Comparison of ENCODE assay signal across 22 cellular contexts in the genomic region with DNA sequence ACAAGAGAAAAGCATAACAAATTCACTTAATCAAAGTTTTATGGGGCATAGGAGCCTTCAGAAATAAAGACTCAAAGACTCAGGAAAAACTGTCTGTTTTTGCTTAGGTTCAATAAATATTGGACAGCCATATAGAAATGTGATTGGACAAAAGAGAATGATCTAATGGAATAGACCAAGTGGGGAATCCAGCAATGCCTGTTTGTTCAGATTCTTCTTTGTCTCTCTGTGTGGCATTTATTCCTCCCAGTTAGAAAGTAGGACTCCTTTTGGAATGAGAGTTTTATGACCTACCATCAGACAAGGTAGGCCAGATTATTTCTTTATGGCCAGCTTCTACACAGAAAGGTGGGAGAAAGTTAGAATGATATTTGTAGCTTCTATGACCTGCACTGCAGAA.
DNase-seq lines count a peak whose midpoint lies in the region; ATAC-seq, FAIRE-seq and TF ChIP-seq lines count a peak whose summit lies in the region.
"Had no signal": no experiment of that assay in that cellular context is flagged by ENCODE, and none has a peak within 500 bp of the region (broad histone marks: within the 10 kb centered on the region; RNA-seq: fewer than 3 reads in every experiment).

No MANE protein-coding gene starts in this region.

- no peak for TF ChIP-seq POLR2A in H1 (IDR thresholded peaks at IDR 0.05; ENCODE audit: control extremely low read depth in 1 of 2, low read depth in 2 of 2, low read length in 2 of 2)

- no peak overlapping the region for H2AK5ac ChIP-seq in H1 (ENCODE audit: low read depth, low read length)

- no peak for TF ChIP-seq RAD21 in H1 (IDR thresholded peaks at IDR 0.05 in 1 of 2, conservative IDR thresholded peaks at IDR 0.05 in 1 of 2; ENCODE audit: low read depth in 2 of 2, low read length in 2 of 2)

- TF ChIP-seq CTCF in DND-41 (IDR thresholded peaks at IDR 0.05; ENCODE audit: borderline replicate concordance, extremely low read depth, low read length, poor library complexity, severe bottlenecking), result no peak
- no peak for TF ChIP-seq CTCF in H1 (IDR thresholded peaks at IDR 0.05; ENCODE audit: control extremely low read depth in 1 of 3, insufficient read depth in 1 of 3, low read depth in 1 of 3, low read length in 3 of 3)
- no peak for TF ChIP-seq CTCF in mesothelial cell of epicardium (IDR thresholded peaks at IDR 0.05; ENCODE audit: unreplicated experiment)
- no peak for TF ChIP-seq CTCF in type B pancreatic cell (conservative IDR thresholded peaks at IDR 0.05)

- no peak overlapping the region for H3K9ac ChIP-seq in DND-41 (ENCODE audit: low read depth, low read length)
- H3K9ac ChIP-seq in H1 (replicated peaks in 1 of 4; ENCODE audit: extremely low read depth in 1 of 4, low read depth in 3 of 4, low read length in 3 of 4), result no peak overlapping the region
- H3K9ac ChIP-seq: BLaER1, GM23248 had no signal

- H2BK20ac ChIP-seq in H1 (ENCODE audit: low read length), result no peak overlapping the region

- POLR2A ChIA-PET in H1 (lab: Charles Lee; ENCODE audit: partially characterized antibody), result no interaction called here

- H2BK120ac ChIP-seq in H1 (replicated peaks; ENCODE audit: low read depth, low read length), result no peak overlapping the region

- H3K36me3 ChIP-seq in DND-41 (ENCODE audit: insufficient read depth, low read length) (no peaks in the 10 kb centered on the region), H1 (ENCODE audit: control insufficient read depth in 2 of 4, insufficient read depth in 4 of 4, low read length in 3 of 4) (no peaks in the 10 kb centered on the region)
- H3K36me3 ChIP-seq: BLaER1 had no signal

- H3K4me3 ChIP-seq in DND-41 (ENCODE audit: low read depth in 1 of 2, low read length in 2 of 2), result no peak overlapping the region
- no peak overlapping the region for H3K4me3 ChIP-seq in H1 (ENCODE audit: extremely low read depth in 1 of 4, insufficient read depth in 2 of 4, low read depth in 3 of 4, low read length in 4 of 4)
- H3K4me3 ChIP-seq: BLaER1, GM23248 had no signal

- no peaks in the 10 kb centered on the region for H3K23me2 ChIP-seq in H1 (ENCODE audit: low read depth, low read length)

- H3K4me2 ChIP-seq in DND-41 (ENCODE audit: insufficient read depth, low read length), result no peak overlapping the region
- H3K4me2 ChIP-seq in H1 (ENCODE audit: insufficient read depth in 1 of 2, low read depth in 2 of 2, low read length in 2 of 2), result no peak overlapping the region
- H3K4me2 ChIP-seq: BLaER1 had no signal

- no peaks in the 10 kb centered on the region for H3K4me1 ChIP-seq in DND-41 (ENCODE audit: insufficient read depth, low read length)
- H3K4me1 ChIP-seq in H1 (replicated peaks in 1 of 4; ENCODE audit: control insufficient read depth in 3 of 4, insufficient read depth in 4 of 4, low read length in 3 of 4), result no peaks in the 10 kb centered on the region
- H3K4me1 ChIP-seq: BLaER1 had no signal

- no peak for TF ChIP-seq EP300 in H1 (IDR thresholded peaks at IDR 0.05; ENCODE audit: borderline replicate concordance in 1 of 2, low read depth in 2 of 2, low read length in 2 of 2)

- H3K27ac ChIP-seq in DND-41 (ENCODE audit: low read length) (no peak overlapping the region), H1 (ENCODE audit: low read depth, low read length) (no peak overlapping the region)
- H3K27ac ChIP-seq: 22Rv1, BLaER1, C4-2B, GM23248 had no signal

- H3K4me3 Mint-ChIP-seq in mesothelial cell of epicardium, result no peak overlapping the region
- H3K4me3 Mint-ChIP-seq in type B pancreatic cell, result peak overlapping the region; percentile 42
- H3K4me3 Mint-ChIP-seq: B cell; CD4-positive, alpha-beta T cell; CD8-positive, alpha-beta memory T cell; H9 had no signal

- H3K27ac Mint-ChIP-seq in mesothelial cell of epicardium, result peak overlapping the region; percentile 9
- peak overlapping the region; percentile 83 for H3K27ac Mint-ChIP-seq in type B pancreatic cell
- H3K27ac Mint-ChIP-seq: B cell; CD4-positive, alpha-beta T cell; CD8-positive, alpha-beta memory T cell; H9 had no signal

- H3K9me3 ChIP-seq in DND-41 (ENCODE audit: insufficient read depth, low read length, severe bottlenecking) (no peaks in the 10 kb centered on the region), H1 (ENCODE audit: insufficient read depth in 2 of 2, low read depth in 1 of 2, low read length in 1 of 2) (no peaks in the 10 kb centered on the region)
- H3K9me3 ChIP-seq: BLaER1 had no signal

- no peak overlapping the region for H4K8ac ChIP-seq in H1 (ENCODE audit: extremely low read depth, insufficient read depth, low read length)

- H3K4me1 Mint-ChIP-seq in mesothelial cell of epicardium (peaks cover 1% of the 10 kb centered on the region), type B pancreatic cell (ENCODE audit: unreplicated experiment) (no peaks in the 10 kb centered on the region)
- H3K4me1 Mint-ChIP-seq: B cell; CD8-positive, alpha-beta memory T cell; H9 had no signal

- no peaks in the 10 kb centered on the region for H3K27me3 ChIP-seq in DND-41 (ENCODE audit: insufficient read depth, low read length, poor library complexity)
- no peaks in the 10 kb centered on the region for H3K27me3 ChIP-seq in H1 (replicated peaks in 1 of 4; ENCODE audit: control insufficient read depth in 3 of 4, extremely low read depth in 1 of 4, insufficient read depth in 3 of 4, low read length in 3 of 4)
- H3K27me3 ChIP-seq: BLaER1 had no signal

- no peaks in the 10 kb centered on the region for H3K79me1 ChIP-seq in H1 (ENCODE audit: low read depth, low read length)

- CTCF ChIA-PET in H1 (lab: Charles Lee; ENCODE audit: partially characterized antibody), result no interaction called here

- FAIRE-seq in H1 (lab: Jason Lieb, UNC), result no peak
- FAIRE-seq: A204.1, D721Med, G401.6, GM12892 had no signal

- H3K56ac ChIP-seq in H1 (replicated peaks; ENCODE audit: insufficient read length, low read depth, low read length), result no peak overlapping the region

- ATAC-seq in DND-41 (ENCODE audit: insufficient read depth, low read depth) (no peak), esophagus mucosa (no peak), GM19328 (IDR thresholded peaks at IDR 0.05; ENCODE audit: unreplicated experiment) (no peak)
- ATAC-seq: HCT116 had no signal

- H3K79me2 ChIP-seq in DND-41 (ENCODE audit: insufficient read depth, low read length), result no peaks in the 10 kb centered on the region
- H3K79me2 ChIP-seq in H1 (ENCODE audit: control insufficient read depth in 1 of 2, insufficient read depth in 2 of 2, low read length in 2 of 2), result no peaks in the 10 kb centered on the region

- no peaks in the 10 kb centered on the region for H3K27me3 Mint-ChIP-seq in mesothelial cell of epicardium (ENCODE audit: low read depth)
- H3K27me3 Mint-ChIP-seq in type B pancreatic cell, result no peaks in the 10 kb centered on the region
- H3K27me3 Mint-ChIP-seq: B cell; CD4-positive, alpha-beta T cell; CD8-positive, alpha-beta memory T cell had no signal

- H2BK12ac ChIP-seq in H1 (ENCODE audit: low read depth, low read length), result no peak overlapping the region

- H3K4ac ChIP-seq in H1 (replicated peaks; ENCODE audit: insufficient read length, low read depth, low read length), result no peak overlapping the region

- H3K18ac ChIP-seq in H1 (ENCODE audit: extremely low read depth, low read length), result no peak overlapping the region

- no peak overlapping the region for H4K5ac ChIP-seq in H1 (ENCODE audit: insufficient read length, low read depth, low read length)

- no peak overlapping the region for H3K14ac ChIP-seq in H1 (ENCODE audit: insufficient read length)

- H2AFZ ChIP-seq in DND-41 (ENCODE audit: low read depth, low read length), result 0 out of 2 replicates have a peak overlapping the region, but pooled peaks have one; percentile 1
- peak overlapping the region; percentile 72 for H2AFZ ChIP-seq in H1 (ENCODE audit: low read length)
- H2AFZ ChIP-seq: GM23248 had no signal

- no peak overlapping the region for H4K91ac ChIP-seq in H1 (replicated peaks; ENCODE audit: insufficient read length, low read length)

- H3K23ac ChIP-seq in H1 (ENCODE audit: insufficient read length), result no peak overlapping the region

- peaks cover 11% of the 10 kb centered on the region for H3K9me3 Mint-ChIP-seq in mesothelial cell of epicardium
- peaks cover 8% of the 10 kb centered on the region for H3K9me3 Mint-ChIP-seq in type B pancreatic cell

- H3K36me3 Mint-ChIP-seq in mesothelial cell of epicardium, result no peaks in the 10 kb centered on the region
- H3K36me3 Mint-ChIP-seq in type B pancreatic cell, result no peaks in the 10 kb centered on the region
- H3K36me3 Mint-ChIP-seq: CD8-positive, alpha-beta memory T cell had no signal

- DNase-seq in DND-41, result no peak
- no peak for DNase-seq in H1 (ENCODE audit: low read depth in 1 of 2, low spot score in 2 of 2)
- no peak for DNase-seq in mesothelial cell of epicardium (ENCODE audit: low spot score in 2 of 2, unreplicated experiment in 2 of 2)
- DNase-seq in type B pancreatic cell (ENCODE audit: extremely low spot score, unreplicated experiment), result no peak
- DNase-seq in stimulated activated CD4-positive, alpha-beta T cell treated with anti-CD3 and anti-CD28 coated beads, Interleukin-4, amount 100 ng/mL, for 24 hours, result no peak
- DNase-seq: CD4-positive, alpha-beta T cell; CD8-positive, alpha-beta memory T cell; DMS 273 treated with DMSO at 0.1 percent for 48 hours; DMS79; GM23248; H9 had no signal

- H2BK5ac ChIP-seq in H1 (ENCODE audit: low read depth, low read length), result no peak overlapping the region

- H2BK15ac ChIP-seq in H1 (ENCODE audit: low read length), result no peak overlapping the region

- H4K20me1 ChIP-seq in DND-41 (ENCODE audit: insufficient read depth, low read length), result no peaks in the 10 kb centered on the region
- H4K20me1 ChIP-seq in H1 (replicated peaks in 1 of 2; ENCODE audit: control insufficient read depth in 1 of 2, insufficient read depth in 2 of 2, low read length in 2 of 2), result no peaks in the 10 kb centered on the region
- H4K20me1 ChIP-seq: BLaER1 had no signal

TF ChIP-seq in H1, 55 proteins besides CTCF, POLR2A, EP300 and RAD21:
- TF ChIP-seq KDM4A (IDR thresholded peaks at IDR 0.05; ENCODE audit: low read depth, low read length, severe bottlenecking), result no peak
- TF ChIP-seq BCL11A (IDR thresholded peaks at IDR 0.05; ENCODE audit: low read depth in 2 of 2, low read length in 2 of 2), result no peak
- no peak for TF ChIP-seq EZH2 (IDR thresholded peaks at IDR 0.05; ENCODE audit: low read depth, low read length, severe bottlenecking)
- TF ChIP-seq CHD1 (IDR thresholded peaks at IDR 0.05; ENCODE audit: low read depth, low read length), result no peak
- TF ChIP-seq ZNF274 (IDR thresholded peaks at IDR 0.05; ENCODE audit: borderline replicate concordance, extremely low read depth, low read length), result no peak
- no peak for TF ChIP-seq RXRA (IDR thresholded peaks at IDR 0.05; ENCODE audit: insufficient read depth, low read depth, low read length)
- TF ChIP-seq RFX5 (IDR thresholded peaks at IDR 0.05; ENCODE audit: borderline replicate concordance, low read depth, low read length), result no peak
- TF ChIP-seq JUN (IDR thresholded peaks at IDR 0.05; ENCODE audit: low read depth, low read length), result no peak
